Comparison of ENCODE assay signal across 17 cellular contexts in genomic region chr4:48247878-48248558, GRCh38. TPM values are rescaled to one million over a fixed set of nuclear protein-coding genes. Genes with fewer than 3 reads are reported as not detected.
DNase-seq lines count a peak whose midpoint lies in the region; ATAC-seq and TF ChIP-seq lines count a peak whose summit lies in the region.
"Had no signal": no experiment of that assay in that cellular context is flagged by ENCODE, and none has a peak within 500 bp of the region (broad histone marks: within the 10 kb centered on the region; RNA-seq: fewer than 3 reads in every experiment).

No MANE protein-coding gene starts in this region.

- intact Hi-C loops in testis (cut with DNase I; ENCODE audit: low total_unique reads), result no loop called here

- H3K9me3 ChIP-seq in SU-DHL-6 (ENCODE audit: insufficient read depth, low read length), result no peaks in the 10 kb centered on the region
- H3K9me3 ChIP-seq in testis, result no peaks in the 10 kb centered on the region
- H3K9me3 ChIP-seq: esophagus squamous epithelium, stomach had no signal

- H2AFZ ChIP-seq in SU-DHL-6 (ENCODE audit: low read depth, low read length, severe bottlenecking), result no peak overlapping the region
- H2AFZ ChIP-seq: GM23248 had no signal

- H3F3A ChIP-seq in SU-DHL-6 (ENCODE audit: insufficient read depth), result peaks cover 9% of the 10 kb centered on the region; the same call in 1 of the 2 replicates

- no peak for TF ChIP-seq POLR2A in testis (IDR thresholded peaks at IDR 0.05)

- no peak overlapping the region for H3K4me3 ChIP-seq in SU-DHL-6 (ENCODE audit: insufficient read depth, low read length, poor library complexity, severe bottlenecking)
- no peak overlapping the region for H3K4me3 ChIP-seq in testis
- H3K4me3 ChIP-seq: esophagus squamous epithelium, GM23248, stomach had no signal

- WGBS in testis, 2 donors, result 70 to 72% methylated on average over 5 of the region's 5 CpGs

- no peaks in the 10 kb centered on the region for H3K9me2 ChIP-seq in SU-DHL-6 (replicated peaks; ENCODE audit: insufficient read depth, low read length)

- peaks cover 100% of the 10 kb centered on the region for H3K79me2 ChIP-seq in SU-DHL-6 (ENCODE audit: insufficient read depth, low read length)

- TF ChIP-seq CTCF in SU-DHL-6 (IDR thresholded peaks at IDR 0.05; ENCODE audit: insufficient read depth, low read length, poor library complexity, severe bottlenecking) (no peak), testis (IDR thresholded peaks at IDR 0.05) (no peak)

- DNase-seq in effector CD8-positive, alpha-beta T cell (lab: John Stamatoyannopoulos, UW), result no peak
- no peak for DNase-seq in testis
- no peak for DNase-seq in anterior cingulate cortex (lab: John Stamatoyannopoulos, UW)
- DNase-seq: activated naive CD8-positive, alpha-beta T cell treated with anti-CD3 and anti-CD28 coated beads, Interleukin-2, amount 10 ng/mL, durations not matched to agents 7 days and 5 days; activated T-cell treated with anti-CD3 and anti-CD28 coated beads, Interleukin-2, amount 50 U/mL, for 48 hours; Calu3; esophagus squamous epithelium; head of caudate nucleus; NCI-H2081 treated with DMSO at 0.1 percent for 48 hours; NCI-H526; stomach had no signal

- H3K27me3 ChIP-seq in SU-DHL-6 (ENCODE audit: low read length) (no peaks in the 10 kb centered on the region), testis (no peaks in the 10 kb centered on the region)
- H3K27me3 ChIP-seq: esophagus squamous epithelium, stomach had no signal

- H3K27ac ChIP-seq in SU-DHL-6 (ENCODE audit: low read depth, low read length) (peak overlapping the region; percentile 27; the same call in 1 of the 2 replicates), testis (peak overlapping the region in 1 of 2 donors; percentile 1)
- H3K27ac ChIP-seq: esophagus squamous epithelium, GM23248, stomach had no signal

- no peaks in the 10 kb centered on the region for H3K4me1 ChIP-seq in testis
- H3K4me1 ChIP-seq: stomach had no signal

- H3K36me3 ChIP-seq in SU-DHL-6 (ENCODE audit: low read length) (peaks cover 15% of the 10 kb centered on the region), testis (ENCODE audit: low read depth, missing control alignments) (no peaks in the 10 kb centered on the region)
- H3K36me3 ChIP-seq: esophagus squamous epithelium, stomach had no signal

- no peak overlapping the region for H3K9ac ChIP-seq in SU-DHL-6 (ENCODE audit: low read length)
- H3K9ac ChIP-seq: GM23248 had no signal

- H3K4me2 ChIP-seq in SU-DHL-6 (ENCODE audit: low read depth, low read length, poor library complexity, severe bottlenecking), result peak overlapping the region; percentile 36

- H4K20me1 ChIP-seq in SU-DHL-6 (ENCODE audit: low read depth, low read length), result peaks cover 20% of the 10 kb centered on the region; the same call in 1 of the 2 replicates

- ATAC-seq in GM18499 (IDR thresholded peaks at IDR 0.05; ENCODE audit: insufficient read depth, unreplicated experiment) (peak; percentile 40), GM19438 (IDR thresholded peaks at IDR 0.05; ENCODE audit: low read depth, unreplicated experiment) (peak; percentile 59), HG02798 (IDR thresholded peaks at IDR 0.05; ENCODE audit: poor library complexity, unreplicated experiment) (peak; percentile 46), GM18520 (IDR thresholded peaks at IDR 0.05; ENCODE audit: unreplicated experiment) (no peak)

RNA-seq across cellular contexts. Expression of gene TEC, which starts 21.6 kb away (rescaled TPM):
- total RNA-seq in testis, result 10 to 100 TPM in 1 of 2 donors, 1 to 10 TPM in 1; 9.2 to 10.8 TPM
- 3.5 TPM for polyA plus RNA-seq in testis (ENCODE audit: insufficient read depth, low read depth, low replicate concordance)
- total RNA-seq: GM23248 had no signal
- polyA plus RNA-seq: GM23248 had no signal
